ENCODE assay signal across 16 cellular contexts in genomic region chr20:10761232-10761631, GRCh38.
A peak's percentile ranks its signal among the peaks of the same experiment; 100 is the strongest.
DNase-seq lines count a peak whose midpoint lies in the region; ATAC-seq, FAIRE-seq and TF ChIP-seq lines count a peak whose summit lies in the region.
"Had no signal": no experiment of that assay in that cellular context is flagged by ENCODE, and none has a peak within 500 bp of the region (broad histone marks: within the 10 kb centered on the region; RNA-seq: fewer than 3 reads in every experiment).

No MANE protein-coding gene starts in this region.

- dilution Hi-C loops in mammary epithelial cell (cut with HindIII; ENCODE audit: low sequenced_read_pairs): no loop called here
- dilution Hi-C loops in keratinocyte (cut with MboI; ENCODE audit: extremely low pct_ligation_motif_present, low sequenced_read_pairs): no loop called here

- CTCF ChIA-PET in mammary epithelial cell (lab: Charles Lee; ENCODE audit: low non-redundant PET): no interaction called here

- in situ Hi-C loops in mammary epithelial cell (cut with MboI; ENCODE audit: low sequenced_read_pairs in 2 of 2): no loop called here

- H2AFZ ChIP-seq in mammary epithelial cell (ENCODE audit: low read depth, low read length): peak overlapping the region; percentile 9
- peak overlapping the region; percentile 20 for H2AFZ ChIP-seq in keratinocyte (ENCODE audit: control insufficient read depth, low read length)

- TF ChIP-seq CTCF in mammary epithelial cell (conservative IDR thresholded peaks at IDR 0.05 in 1 of 2, IDR thresholded peaks at IDR 0.05 in 1 of 2; ENCODE audit: extremely low read depth in 1 of 2, insufficient read depth in 1 of 2, low read depth in 1 of 2, low read length in 2 of 2) (no peak), keratinocyte (optimal IDR thresholded peaks at IDR 0.05 in 1 of 3, IDR thresholded peaks at IDR 0.05 in 1 of 3, conservative IDR thresholded peaks at IDR 0.05 in 1 of 3; ENCODE audit: extremely low read depth in 1 of 3, insufficient read depth in 2 of 3, low read length in 3 of 3) (no peak), GM10266 (IDR thresholded peaks at IDR 0.05; ENCODE audit: control insufficient read depth, insufficient read depth, low read depth, missing control alignments) (no peak)

- 4% methylated on average over 7 of the region's 8 CpGs for WGBS in mammary epithelial cell (ENCODE audit: low coverage, missing lambda C conversion rate)
- WGBS in aorta, 2 donors: 14 to 15% methylated on average over 8 of the region's 8 CpGs

- no peak overlapping the region for H3K9ac ChIP-seq in mammary epithelial cell (ENCODE audit: insufficient read depth, low read length)
- no peak overlapping the region for H3K9ac ChIP-seq in keratinocyte (ENCODE audit: control insufficient read depth, extremely low read depth, insufficient read depth, low read length)

- H4K20me1 ChIP-seq in mammary epithelial cell (ENCODE audit: insufficient read depth, low read length) (no peaks in the 10 kb centered on the region), keratinocyte (ENCODE audit: control insufficient read depth, extremely low read depth, insufficient read depth, low read length) (no peaks in the 10 kb centered on the region)

- H3K4me3 ChIP-seq in mammary epithelial cell (replicated peaks in 1 of 3; ENCODE audit: insufficient read depth in 1 of 3, low read depth in 2 of 3, low read length in 3 of 3) (no peak overlapping the region), keratinocyte (ENCODE audit: control insufficient read depth in 2 of 3, extremely low read depth in 1 of 3, insufficient read depth in 2 of 3, low read depth in 1 of 3, low read length in 3 of 3) (no peak overlapping the region), aorta (ENCODE audit: low read length in 2 of 2) (peak overlapping the region in 1 of 2 donors; percentile 15)

- no peak overlapping the region for H3K4me2 ChIP-seq in mammary epithelial cell (ENCODE audit: insufficient read depth, low read depth, low read length)
- peak overlapping the region; percentile 46 for H3K4me2 ChIP-seq in keratinocyte (ENCODE audit: control insufficient read depth, extremely low read depth, insufficient read depth, low read depth, low read length)

- H3K27me3 ChIP-seq in mammary epithelial cell (ENCODE audit: insufficient read depth, low read length) (no peaks in the 10 kb centered on the region), keratinocyte (ENCODE audit: control insufficient read depth, extremely low read depth, insufficient read depth, low read length) (no peaks in the 10 kb centered on the region), aorta (ENCODE audit: control insufficient read depth in 1 of 2, insufficient read depth in 2 of 2, low read length in 1 of 2) (no peaks in the 10 kb centered on the region)

- BruUV-seq in mammary epithelial cell (replicated peaks; lab: Mats Ljungman, UMichigan): no TSS peak

- intact Hi-C loops in Right ventricle myocardium inferior (cut with DNase I): no loop called here
- intact Hi-C loops in cardiac septum (cut with DNase I): no loop called here
- intact Hi-C loops in mammary epithelial cell (cut with micrococcal nuclease): no loop called here
- intact Hi-C loops in aorta (cut with DNase I): loop anchor here in 1 of 2 donors (5.0 kb wide), 1 partner anchor 101 kb away; no protein-coding TSS in a partner anchor

- DNase-seq in Right ventricle myocardium inferior (ENCODE audit: missing footprints) (peak; percentile 45), cardiac septum (ENCODE audit: low spot score) (no peak), mammary epithelial cell (peak; percentile 95), keratinocyte (ENCODE audit: low read depth, low spot score) (peak; percentile 75), aorta (no peak), GM10266 (ENCODE audit: extremely low spot score) (no peak)
- DNase-seq in stimulated activated CD4-positive, alpha-beta T cell treated with anti-CD3 and anti-CD28 coated beads, Interleukin-2, amount 100 ng/mL, for 24 hours: no peak
- DNase-seq: ACHN; activated CD4-positive, alpha-beta memory T cell treated with anti-CD3 and anti-CD28 coated beads, Interleukin-2, amount 10 ng/mL, durations not matched to agents 7 days and 5 days; activated naive CD4-positive, alpha-beta T cell treated with Interleukin-2 at 50 U/mL for 16 hours; effector CD4-positive, alpha-beta T cell; H9; mesenchymal stem cell; NCI-H2107; T-helper 2 cell had no signal

- no peaks in the 10 kb centered on the region for H3K79me2 ChIP-seq in mammary epithelial cell (ENCODE audit: insufficient read depth, low read length)
- H3K79me2 ChIP-seq in keratinocyte (ENCODE audit: control insufficient read depth, insufficient read depth, low read length): no peaks in the 10 kb centered on the region

- ATAC-seq in Right ventricle myocardium inferior (no peak), aorta (ENCODE audit: low FRiP score) (peak; percentile 19), GM18868 (IDR thresholded peaks at IDR 0.05; ENCODE audit: unreplicated experiment) (no peak)

- no peaks in the 10 kb centered on the region for H3K9me1 ChIP-seq in keratinocyte (ENCODE audit: control insufficient read depth, extremely low read depth, insufficient read depth, low read length)

- FAIRE-seq in keratinocyte (lab: Jason Lieb, UNC): peak; percentile 99

- peak overlapping the region; percentile 17 for H3K27ac ChIP-seq in mammary epithelial cell (ENCODE audit: insufficient read depth, low read depth, low read length)
- peak overlapping the region; percentile 55 for H3K27ac ChIP-seq in keratinocyte (ENCODE audit: control insufficient read depth, insufficient read depth, low read length)
- peak overlapping the region in 1 of 2 donors; percentile 53 for H3K27ac ChIP-seq in aorta (ENCODE audit: low read depth in 1 of 2, low read length in 2 of 2)

- H3K9me3 ChIP-seq in mammary epithelial cell (replicated peaks; ENCODE audit: insufficient read depth, low read length) (peaks cover 13% of the 10 kb centered on the region), keratinocyte (ENCODE audit: control insufficient read depth, low read depth, low read length) (peaks cover 6% of the 10 kb centered on the region), aorta (ENCODE audit: control insufficient read depth, low read length) (no peaks in the 10 kb centered on the region)

- H3K36me3 ChIP-seq in mammary epithelial cell (ENCODE audit: insufficient read depth, low read length): no peaks in the 10 kb centered on the region
- no peaks in the 10 kb centered on the region for H3K36me3 ChIP-seq in keratinocyte (ENCODE audit: control insufficient read depth in 2 of 2, extremely low read depth in 1 of 2, insufficient read depth in 2 of 2, low read length in 2 of 2)
- H3K36me3 ChIP-seq in aorta (ENCODE audit: control insufficient read depth in 1 of 2, insufficient read depth in 2 of 2, low read length in 1 of 2): no peaks in the 10 kb centered on the region

- H3K4me1 ChIP-seq in mammary epithelial cell (ENCODE audit: insufficient read depth, low read length) (peaks cover 18% of the 10 kb centered on the region), keratinocyte (ENCODE audit: control insufficient read depth, extremely low read depth, insufficient read depth, low read length) (peaks cover 30% of the 10 kb centered on the region), aorta (ENCODE audit: control insufficient read depth in 1 of 2, insufficient read depth in 2 of 2, low read length in 2 of 2) (peaks cover 3 to 4% of the 10 kb centered on the region in 2 donors)

Comparison
In these comparisons a context has a peak if more than half of its experiments do, and no peak if none do; other contexts are left out.
1. DNase-seq: peak in Right ventricle myocardium inferior (single experiment), mammary epithelial cell (single experiment) and keratinocyte (single experiment); none in cardiac septum (single experiment), aorta (0 of 2), GM10266 (single experiment) and stimulated activated CD4-positive, alpha-beta T cell treated with anti-CD3 and anti-CD28 coated beads, Interleukin-2, amount 100 ng/mL, for 24 hours (0 of 2).